In the genomic region with DNA sequence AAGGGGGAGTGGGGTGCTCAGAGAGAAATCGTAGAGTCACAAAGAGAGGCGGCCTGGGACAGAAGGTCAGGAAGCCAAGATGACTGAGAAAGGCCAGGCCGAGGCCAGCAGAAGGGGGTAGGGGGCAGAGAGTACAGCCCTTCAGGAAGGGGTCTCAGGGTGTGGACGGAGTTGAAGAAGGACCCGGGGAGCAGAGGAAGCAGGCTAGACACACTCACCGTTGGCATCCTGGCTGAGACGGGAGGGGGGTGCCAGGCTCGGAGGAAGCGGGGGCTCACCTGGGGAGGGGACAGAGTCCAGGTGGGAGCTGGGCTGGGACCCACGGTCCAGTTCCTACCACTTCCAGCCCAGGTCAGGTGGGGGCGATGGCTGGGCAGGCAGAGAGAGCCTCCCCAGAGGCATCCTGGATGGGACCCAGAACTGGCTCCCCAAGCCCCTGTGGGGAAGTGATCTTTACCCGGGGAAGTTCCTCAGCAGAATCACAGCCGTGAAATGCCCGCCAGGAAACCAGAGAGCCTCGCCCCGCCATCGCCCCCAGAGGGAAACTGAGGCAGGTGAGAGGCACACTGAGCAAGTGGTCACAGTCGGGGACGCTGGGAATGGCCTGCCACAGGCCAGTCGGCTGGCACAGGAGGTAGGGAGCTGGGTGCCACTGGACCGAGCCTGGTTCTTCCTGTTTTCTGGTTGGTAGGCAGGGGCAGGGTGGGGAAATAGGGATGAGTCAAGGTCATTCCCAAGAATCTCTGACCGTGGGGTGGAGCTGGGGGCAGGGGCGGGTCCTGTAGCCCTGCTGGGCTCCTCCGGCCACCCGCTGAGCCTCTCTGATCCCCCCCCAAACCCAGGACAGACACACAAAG, we compare ENCODE assay signal across 2 cellular contexts.
TF ChIP-seq lines count a peak whose summit lies in the region.

No MANE protein-coding gene starts in this region.

TF ChIP-seq in H1, 55 proteins besides CTCF, POLR2A, EP300 and RAD21:
- no peak for TF ChIP-seq CBX8 (IDR thresholded peaks at IDR 0.05; ENCODE audit: borderline replicate concordance, low read depth, low read length)
- no peak for TF ChIP-seq SIRT6 (IDR thresholded peaks at IDR 0.05; ENCODE audit: low read length)
TF ChIP-seq in H1: peak in this region for 0.

TF ChIP-seq in neural cell, 6 proteins besides CTCF, POLR2A, EP300 and RAD21:
- TF ChIP-seq MXI1 (conservative IDR thresholded peaks at IDR 0.05; ENCODE audit: poor library complexity, severe bottlenecking), result no peak
- TF ChIP-seq TAF1 (IDR thresholded peaks at IDR 0.05; ENCODE audit: low read depth), result no peak
- TF ChIP-seq POLR2AphosphoS5 (IDR thresholded peaks at IDR 0.05), result no peak
- TF ChIP-seq, protein P1, sequence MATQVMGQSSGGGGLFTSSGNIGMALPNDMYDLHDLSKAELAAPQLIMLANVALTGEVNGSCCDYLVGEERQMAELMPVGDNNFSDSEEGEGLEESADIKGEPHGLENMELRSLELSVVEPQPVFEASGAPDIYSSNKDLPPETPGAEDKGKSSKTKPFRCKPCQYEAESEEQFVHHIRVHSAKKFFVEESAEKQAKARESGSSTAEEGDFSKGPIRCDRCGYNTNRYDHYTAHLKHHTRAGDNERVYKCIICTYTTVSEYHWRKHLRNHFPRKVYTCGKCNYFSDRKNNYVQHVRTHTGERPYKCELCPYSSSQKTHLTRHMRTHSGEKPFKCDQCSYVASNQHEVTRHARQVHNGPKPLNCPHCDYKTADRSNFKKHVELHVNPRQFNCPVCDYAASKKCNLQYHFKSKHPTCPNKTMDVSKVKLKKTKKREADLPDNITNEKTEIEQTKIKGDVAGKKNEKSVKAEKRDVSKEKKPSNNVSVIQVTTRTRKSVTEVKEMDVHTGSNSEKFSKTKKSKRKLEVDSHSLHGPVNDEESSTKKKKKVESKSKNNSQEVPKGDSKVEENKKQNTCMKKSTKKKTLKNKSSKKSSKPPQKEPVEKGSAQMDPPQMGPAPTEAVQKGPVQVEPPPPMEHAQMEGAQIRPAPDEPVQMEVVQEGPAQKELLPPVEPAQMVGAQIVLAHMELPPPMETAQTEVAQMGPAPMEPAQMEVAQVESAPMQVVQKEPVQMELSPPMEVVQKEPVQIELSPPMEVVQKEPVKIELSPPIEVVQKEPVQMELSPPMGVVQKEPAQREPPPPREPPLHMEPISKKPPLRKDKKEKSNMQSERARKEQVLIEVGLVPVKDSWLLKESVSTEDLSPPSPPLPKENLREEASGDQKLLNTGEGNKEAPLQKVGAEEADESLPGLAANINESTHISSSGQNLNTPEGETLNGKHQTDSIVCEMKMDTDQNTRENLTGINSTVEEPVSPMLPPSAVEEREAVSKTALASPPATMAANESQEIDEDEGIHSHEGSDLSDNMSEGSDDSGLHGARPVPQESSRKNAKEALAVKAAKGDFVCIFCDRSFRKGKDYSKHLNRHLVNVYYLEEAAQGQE (IDR thresholded peaks at IDR 0.05; ENCODE audit: borderline replicate concordance), result no peak
- TF ChIP-seq SMC3 (conservative IDR thresholded peaks at IDR 0.05; ENCODE audit: poor library complexity), result no peak
- TF ChIP-seq EZH2 (IDR thresholded peaks at IDR 0.05; ENCODE audit: borderline replicate concordance, insufficient read depth, low read length, poor library complexity, severe bottlenecking), result no peak
